ENCODE assay signal across 8 cellular contexts in genomic region chr16:77807-78443, GRCh38. TPM values are rescaled to one million over a fixed set of nuclear protein-coding genes. Genes with fewer than 3 reads are reported as not detected.
DNase-seq lines count a peak whose midpoint lies in the region; ATAC-seq and TF ChIP-seq lines count a peak whose summit lies in the region.

Gene MPG, plus strand, starts transcription at chr16:78225. Its CDS starts 85 bp downstream, at chr16:78310.

- peak within 1 kb of the TSS; percentile 85 for H3K4me3 ChIP-seq in endodermal cell (ENCODE audit: low read length)

- no peaks in the 10 kb centered on the region for H3K9me3 ChIP-seq in endodermal cell (ENCODE audit: control insufficient read depth, low read length)

- peak within 1 kb of the TSS; percentile 24 for H3K27ac ChIP-seq in endodermal cell (ENCODE audit: low read depth, low read length)

- DNase-seq in AG08395 (ENCODE audit: low spot score) (peak; percentile 98), NOMO-1 treated with DMSO at 0.1 percent for 48 hours (lab: John Stamatoyannopoulos, UW; ENCODE audit: unreplicated experiment) (peak; percentile 58), endodermal cell (peak; percentile 93), mesenteric fat pad (ENCODE audit: low spot score) (peak; percentile 95)
- DNase-seq in activated CD8-positive, alpha-beta memory T cell treated with anti-CD3 and anti-CD28 coated beads for 48 hours (ENCODE audit: low read depth in 2 of 3, low spot score in 2 of 3): peak; percentile 49 to 76 (median 73)
- DNase-seq in stimulated activated CD8-positive, alpha-beta memory T cell treated with anti-CD3 and anti-CD28 coated beads, Interleukin-15, amount 100 ng/mL, for 24 hours (ENCODE audit: low read depth): peak; percentile 71

- H3K27me3 ChIP-seq in endodermal cell (ENCODE audit: control insufficient read depth, insufficient read depth, low read length, poor library complexity, severe bottlenecking): no peaks in the 10 kb centered on the region

- no peaks in the 10 kb centered on the region for H3K9me3 Mint-ChIP-seq in endodermal cell

- H3K27me3 Mint-ChIP-seq in endodermal cell (ENCODE audit: insufficient read depth): no peaks in the 10 kb centered on the region

- peaks cover 12% of the 10 kb centered on the region for H3K36me3 ChIP-seq in endodermal cell (ENCODE audit: control insufficient read depth, insufficient read depth, low read length)

- peak within 1 kb of the TSS; percentile 52 for H3K27ac Mint-ChIP-seq in endodermal cell

- H3K36me3 Mint-ChIP-seq in endodermal cell (ENCODE audit: low read depth): peaks cover 14% of the 10 kb centered on the region

- WGBS in endodermal cell (ENCODE audit: insufficient coverage in 1 of 2, insufficient read length in 1 of 2), 2 experiments: 0 to 1% methylated on average over 27 to 83 of the region's 83 CpGs

- peak; percentile 67 for ATAC-seq in GM18909 (IDR thresholded peaks at IDR 0.05; ENCODE audit: poor library complexity, unreplicated experiment)
- peak; percentile 70 for ATAC-seq in HG03280 (IDR thresholded peaks at IDR 0.05; ENCODE audit: unreplicated experiment)

- H3K9ac ChIP-seq in endodermal cell (ENCODE audit: extremely low read depth, low read length, poor library complexity, severe bottlenecking): peak within 1 kb of the TSS; percentile 45

- peaks cover 38% of the 10 kb centered on the region for H3K4me1 Mint-ChIP-seq in endodermal cell

- TF ChIP-seq CTCF in endodermal cell (conservative IDR thresholded peaks at IDR 0.05): no peak

- peak within 1 kb of the TSS; percentile 75 for H3K4me3 Mint-ChIP-seq in endodermal cell

- H3K4me1 ChIP-seq in endodermal cell (ENCODE audit: control insufficient read depth, insufficient read depth, low read length): peaks cover 22% of the 10 kb centered on the region

RNA-seq across cellular contexts. Expression of gene MPG, which starts in this region (rescaled TPM):
- total RNA-seq in endodermal cell (10 to 100 TPM; 59.9 to 62.2 TPM), mesenteric fat pad (44.4 TPM)
- 46.4 TPM for polyA plus RNA-seq in endodermal cell (2013, experiment 1 of 2)
- 43.3 TPM for polyA plus RNA-seq in endodermal cell (2013, experiment 2 of 2)

Comparison
In these comparisons a context has a peak if more than half of its experiments do, and no peak if none do; other contexts are left out.
1. Peak in every context shown above with its lines: DNase-seq, ATAC-seq, H3K4me3 ChIP-seq and H3K27ac ChIP-seq.